ENCODE assay signal across 26 cellular contexts in genomic region chrX:111020283-111020682, GRCh38.
"Had no signal": no experiment of that assay in that cellular context is flagged by ENCODE, and none has a peak within 500 bp of the region (broad histone marks: within the 10 kb centered on the region; RNA-seq: fewer than 3 reads in every experiment).

No MANE protein-coding gene starts in this region.

- H3K36me3 ChIP-seq: adrenal gland, SJCRH30 had no signal

- H3K27ac Mint-ChIP-seq: activated CD4-positive, alpha-beta T cell treated with anti-CD3 and anti-CD28 coated beads, Interleukin-2, amount 10 ng/mL, durations not matched to agents 7 days and 5 days; activated CD8-positive, alpha-beta T cell treated with anti-CD3 and anti-CD28 coated beads, Interleukin-2, amount 10 ng/mL, durations not matched to agents 7 days and 5 days; activated naive CD4-positive, alpha-beta T cell treated with anti-CD3 and anti-CD28 coated beads for 36 hours; activated naive CD4-positive, alpha-beta T cell treated with anti-CD3 and anti-CD28 coated beads, Interleukin-2, amount 50 U/mL, for 72 hours; activated T-helper 1 cell treated with anti-CD3 and anti-CD28 coated beads, Interleukin-12 subunit alpha, Interleukin-12 subunit beta, Interleukin-2, Interleukin-4 antibody, amounts not matched to agents 30 ng/mL and 10 ng/mL and 1 ng/mL, durations not matched to agents 14 hours and 24 hours and 36 hours; brain had no signal

- H3K36me3 Mint-ChIP-seq: activated naive CD4-positive, alpha-beta T cell treated with anti-CD3 and anti-CD28 coated beads, Interleukin-2, amount 50 U/mL, for 72 hours had no signal

- H3K27me3 Mint-ChIP-seq: activated CD4-positive, alpha-beta T cell treated with anti-CD3 and anti-CD28 coated beads, Interleukin-2, amount 10 ng/mL, durations not matched to agents 7 days and 5 days; brain had no signal

- H3K4me3 Mint-ChIP-seq: activated CD4-positive, alpha-beta T cell treated with anti-CD3 and anti-CD28 coated beads, Interleukin-2, amount 10 ng/mL, durations not matched to agents 7 days and 5 days; activated CD8-positive, alpha-beta T cell treated with anti-CD3 and anti-CD28 coated beads, Interleukin-2, amount 10 ng/mL, durations not matched to agents 7 days and 5 days; activated naive CD4-positive, alpha-beta T cell treated with anti-CD3 and anti-CD28 coated beads for 36 hours; activated T-cell treated with anti-CD3 and anti-CD28 coated beads, Interleukin-2, amount 50 U/mL, for 4 hours; activated T-helper 1 cell treated with anti-CD3 and anti-CD28 coated beads, Interleukin-12 subunit alpha, Interleukin-12 subunit beta, Interleukin-2, Interleukin-4 antibody, amounts not matched to agents 30 ng/mL and 10 ng/mL and 1 ng/mL, durations not matched to agents 14 hours and 24 hours and 36 hours; brain had no signal

- H3K27me3 ChIP-seq: SJCRH30 had no signal

- H3K4me1 ChIP-seq: adrenal gland, SJCRH30 had no signal

- DNase-seq: activated CD4-positive, alpha-beta T cell treated with anti-CD3 and anti-CD28 coated beads, Interleukin-2, amount 10 ng/mL, durations not matched to agents 7 days and 5 days; activated CD4-positive, alpha-beta T cell treated with anti-CD3 and anti-CD28 coated beads, Interleukin-2, amount 50 U/mL, for 48 hours; activated CD8-positive, alpha-beta T cell treated with anti-CD3 and anti-CD28 coated beads, Interleukin-2, amount 10 ng/mL, durations not matched to agents 7 days and 5 days; activated gamma-delta T cell treated with Interleukin-2 at 50 U/mL for 16 hours; activated naive CD4-positive, alpha-beta T cell treated with anti-CD3 and anti-CD28 coated beads for 36 hours; activated T-cell treated with anti-CD3 and anti-CD28 coated beads, Interleukin-2, amount 50 U/mL, for 4 hours; adrenal gland; anterior cingulate cortex; caudate nucleus; cerebellar nuclear complex; Karpas-422; NCI-H1048; NCI-H1105 treated with DMSO at 0.1 percent for 48 hours; NCI-H1436 treated with DMSO at 0.1 percent for 48 hours; NCI-H1694 treated with DMSO at 0.1 percent for 48 hours; NCI-H2029; NCI-H345; NCI-H524 treated with DMSO at 0.1 percent for 48 hours; OCI-M1; Right ventricle myocardium superior; SJCRH30; T1000 had no signal

- H3K4me1 Mint-ChIP-seq: activated CD4-positive, alpha-beta T cell treated with anti-CD3 and anti-CD28 coated beads, Interleukin-2, amount 10 ng/mL, durations not matched to agents 7 days and 5 days; brain had no signal

- ATAC-seq: activated CD8-positive, alpha-beta T cell treated with anti-CD3 and anti-CD28 coated beads, Interleukin-2, amount 10 ng/mL, durations not matched to agents 7 days and 5 days; activated naive CD4-positive, alpha-beta T cell treated with anti-CD3 and anti-CD28 coated beads, Interleukin-2, amount 50 U/mL, for 72 hours; activated T-cell treated with anti-CD3 and anti-CD28 coated beads, Interleukin-2, amount 50 U/mL, for 4 hours had no signal

- H3K27ac ChIP-seq: adrenal gland, SJCRH30, SK-N-MC had no signal

- H3K9me3 Mint-ChIP-seq: activated CD4-positive, alpha-beta T cell treated with anti-CD3 and anti-CD28 coated beads, Interleukin-2, amount 10 ng/mL, durations not matched to agents 7 days and 5 days; activated naive CD4-positive, alpha-beta T cell treated with anti-CD3 and anti-CD28 coated beads for 36 hours; activated T-cell treated with anti-CD3 and anti-CD28 coated beads, Interleukin-2, amount 50 U/mL, for 4 hours; activated T-helper 1 cell treated with anti-CD3 and anti-CD28 coated beads, Interleukin-12 subunit alpha, Interleukin-12 subunit beta, Interleukin-2, Interleukin-4 antibody, amounts not matched to agents 30 ng/mL and 10 ng/mL and 1 ng/mL, durations not matched to agents 14 hours and 24 hours and 36 hours had no signal

- H3K9me3 ChIP-seq: adrenal gland had no signal

- H3K4me3 ChIP-seq: adrenal gland, SJCRH30, SK-N-MC had no signal
